ENCODE assay signal across 8 cellular contexts in genomic region chr19:21604351-21604926, GRCh38.
DNase-seq lines count a peak whose midpoint lies in the region; ATAC-seq and TF ChIP-seq lines count a peak whose summit lies in the region.

No MANE protein-coding gene starts in this region.

- no peak overlapping the region for H3K9ac ChIP-seq in neural progenitor cell

- no peaks in the 10 kb centered on the region for H3K27me3 Mint-ChIP-seq in activated CD4-positive, alpha-beta T cell treated with anti-CD3 and anti-CD28 coated beads, Interleukin-2, amount 10 ng/mL, durations not matched to agents 24 days and 14 days
- no peaks in the 10 kb centered on the region for H3K27me3 Mint-ChIP-seq in neural progenitor cell (ENCODE audit: insufficient read depth, low read depth)

- TF ChIP-seq EP300 in esophagus muscularis mucosa (IDR thresholded peaks at IDR 0.05) = no peak

- H3K4me3 ChIP-seq in esophagus muscularis mucosa = peak overlapping the region; percentile 50 to 61 (median 58)
- no peak overlapping the region for H3K4me3 ChIP-seq in neural progenitor cell

- H3K4me1 Mint-ChIP-seq in activated CD4-positive, alpha-beta T cell treated with anti-CD3 and anti-CD28 coated beads, Interleukin-2, amount 10 ng/mL, durations not matched to agents 24 days and 14 days = peaks cover 16% of the 10 kb centered on the region
- H3K4me1 Mint-ChIP-seq in neural progenitor cell = peaks cover 27% of the 10 kb centered on the region

- H3K4me3 Mint-ChIP-seq in activated CD4-positive, alpha-beta T cell treated with anti-CD3 and anti-CD28 coated beads, Interleukin-2, amount 10 ng/mL, durations not matched to agents 24 days and 14 days = peak overlapping the region; percentile 80
- peak overlapping the region; percentile 61 for H3K4me3 Mint-ChIP-seq in neural progenitor cell

- H3K27ac Mint-ChIP-seq in activated CD4-positive, alpha-beta T cell treated with anti-CD3 and anti-CD28 coated beads, Interleukin-2, amount 10 ng/mL, durations not matched to agents 24 days and 14 days = peak overlapping the region; percentile 22
- peak overlapping the region; percentile 76 for H3K27ac Mint-ChIP-seq in neural progenitor cell

- peak; percentile 59 for DNase-seq in activated CD4-positive, alpha-beta T cell treated with anti-CD3 and anti-CD28 coated beads, Interleukin-2, amount 10 ng/mL, durations not matched to agents 24 days and 14 days
- no peak for DNase-seq in activated CD4-positive, alpha-beta T cell treated with anti-CD3 and anti-CD28 coated beads, Interleukin-2, amount 50 U/mL, for 4 hours
- DNase-seq in esophagus muscularis mucosa (ENCODE audit: extremely low spot score) (no peak), neural progenitor cell (ENCODE audit: low spot score) (peak; percentile 7), HPDE6-E6E7 (ENCODE audit: extremely low spot score) (no peak)

- H3K9me3 ChIP-seq in esophagus muscularis mucosa (no peaks in the 10 kb centered on the region), neural progenitor cell (ENCODE audit: low read depth) (no peaks in the 10 kb centered on the region)

- H3K9me3 Mint-ChIP-seq in activated CD4-positive, alpha-beta T cell treated with anti-CD3 and anti-CD28 coated beads, Interleukin-2, amount 10 ng/mL, durations not matched to agents 24 days and 14 days = peaks cover 8% of the 10 kb centered on the region
- peaks cover 38% of the 10 kb centered on the region for H3K9me3 Mint-ChIP-seq in neural progenitor cell

- intact Hi-C loops in activated CD4-positive, alpha-beta T cell treated with anti-CD3 and anti-CD28 coated beads, Interleukin-2, amount 10 ng/mL, durations not matched to agents 24 days and 14 days (cut with micrococcal nuclease) = no loop called here
- intact Hi-C loops in esophagus muscularis mucosa (cut with DNase I) = loop anchor here (10.0 kb wide), 1 partner anchor 100 kb away; the partner anchor contains the start of gene ZNF429

- H3K4me2 ChIP-seq in neural progenitor cell = peak overlapping the region; percentile 21

- H3K27me3 ChIP-seq in esophagus muscularis mucosa (no peaks in the 10 kb centered on the region), neural progenitor cell (no peaks in the 10 kb centered on the region)

- no peak overlapping the region for H2AFZ ChIP-seq in neural progenitor cell (replicated peaks)

- H3K79me2 ChIP-seq in neural progenitor cell (ENCODE audit: low read depth) = no peaks in the 10 kb centered on the region

- H3F3A ChIP-seq in neural progenitor cell (ENCODE audit: low read depth) = peaks cover 16% of the 10 kb centered on the region

- H3K27ac ChIP-seq in esophagus muscularis mucosa (replicated peaks in 1 of 4) (peak overlapping the region; percentile 74 to 78 (median 74)), neural progenitor cell (no peak overlapping the region)

- peak; percentile 73 for ATAC-seq in SK-N-SH treated with all-trans-retinoic acid at 6 μM for 48 hours
- no peak for ATAC-seq in HG03469 (IDR thresholded peaks at IDR 0.05; ENCODE audit: unreplicated experiment)
- ATAC-seq in HG03135 (IDR thresholded peaks at IDR 0.05; ENCODE audit: unreplicated experiment) = no peak

- WGBS in esophagus muscularis mucosa = 0% methylated on average over 4 of the region's 4 CpGs

- no peaks in the 10 kb centered on the region for H3K36me3 ChIP-seq in esophagus muscularis mucosa
- no peaks in the 10 kb centered on the region for H3K36me3 ChIP-seq in neural progenitor cell

- TF ChIP-seq CTCF in esophagus muscularis mucosa (IDR thresholded peaks at IDR 0.05) = no peak
- no peak for TF ChIP-seq CTCF in neural progenitor cell (IDR thresholded peaks at IDR 0.05)

- TF ChIP-seq POLR2A in esophagus muscularis mucosa (IDR thresholded peaks at IDR 0.05; ENCODE audit: low read depth) = no peak

- H4K20me1 ChIP-seq in neural progenitor cell (ENCODE audit: low read depth) = no peaks in the 10 kb centered on the region

- H3K36me3 Mint-ChIP-seq in activated CD4-positive, alpha-beta T cell treated with anti-CD3 and anti-CD28 coated beads, Interleukin-2, amount 10 ng/mL, durations not matched to agents 24 days and 14 days (ENCODE audit: low read depth) = no peaks in the 10 kb centered on the region
- no peaks in the 10 kb centered on the region for H3K36me3 Mint-ChIP-seq in neural progenitor cell

- peaks cover 16 to 36% (median 33%) of the 10 kb centered on the region in 4 donors for H3K4me1 ChIP-seq in esophagus muscularis mucosa
- peaks cover 28% of the 10 kb centered on the region for H3K4me1 ChIP-seq in neural progenitor cell

TF ChIP-seq in SK-N-SH treated with all-trans-retinoic acid at 6 μM for 48 hours, 23 proteins besides CTCF, POLR2A, EP300 and RAD21 (continues in another document):
- TF ChIP-seq ISL1 (CRISPR knock-in tag; IDR thresholded peaks at IDR 0.05) (no peak), RARB (CRISPR knock-in tag; IDR thresholded peaks at IDR 0.05) (no peak), TOX (CRISPR knock-in tag; IDR thresholded peaks at IDR 0.05; ENCODE audit: borderline replicate concordance) (no peak), POU6F1 (CRISPR knock-in tag; IDR thresholded peaks at IDR 0.05; ENCODE audit: borderline replicate concordance, low read depth) (no peak), ZFP30 (CRISPR knock-in tag; IDR thresholded peaks at IDR 0.05) (no peak), ZNF70 (CRISPR knock-in tag; IDR thresholded peaks at IDR 0.05) (no peak), TSHZ2 (CRISPR knock-in tag; IDR thresholded peaks at IDR 0.05) (no peak), ZC3H10 (CRISPR knock-in tag; IDR thresholded peaks at IDR 0.05) (no peak), SNAI2 (CRISPR knock-in tag; IDR thresholded peaks at IDR 0.05) (no peak), CSRNP3 (CRISPR knock-in tag; IDR thresholded peaks at IDR 0.05) (no peak), OSR1 (CRISPR knock-in tag; IDR thresholded peaks at IDR 0.05) (no peak), ZNF8 (CRISPR knock-in tag; IDR thresholded peaks at IDR 0.05) (no peak), PATZ1 (CRISPR knock-in tag; IDR thresholded peaks at IDR 0.05; ENCODE audit: borderline replicate concordance) (no peak)

Comparison
In these comparisons a context has a peak if more than half of its experiments do, and no peak if none do; other contexts are left out.
1. DNase-seq: peak in activated CD4-positive, alpha-beta T cell treated with anti-CD3 and anti-CD28 coated beads, Interleukin-2, amount 10 ng/mL, durations not matched to agents 24 days and 14 days (single experiment) and neural progenitor cell (single experiment); none in activated CD4-positive, alpha-beta T cell treated with anti-CD3 and anti-CD28 coated beads, Interleukin-2, amount 50 U/mL, for 4 hours (0 of 2), esophagus muscularis mucosa (single experiment) and HPDE6-E6E7 (single experiment).